In genomic region chr2:178195390-178196166, GRCh38 we compare ENCODE assay signal across 8 cellular contexts. TPM values are rescaled to one million over a fixed set of nuclear protein-coding genes. Genes with fewer than 3 reads are reported as not detected.
DNase-seq lines count a peak whose midpoint lies in the region; ATAC-seq and TF ChIP-seq lines count a peak whose summit lies in the region.

No MANE protein-coding gene starts in this region.

- H3K9me2 ChIP-seq in Loucy (replicated peaks; ENCODE audit: low read depth, low read length) = no peaks in the 10 kb centered on the region

- H3K4me1 ChIP-seq in CD4-positive, alpha-beta memory T cell (ENCODE audit: insufficient read depth, low read length) = peaks cover 12% of the 10 kb centered on the region
- peaks cover 4% of the 10 kb centered on the region for H3K4me1 ChIP-seq in Loucy (ENCODE audit: insufficient read depth, low read length, poor library complexity, severe bottlenecking)

- H3K36me3 Mint-ChIP-seq in CD4-positive, alpha-beta memory T cell = no peaks in the 10 kb centered on the region
- no peaks in the 10 kb centered on the region for H3K36me3 Mint-ChIP-seq in dendritic cell treated with granulocyte-macrophage colony-stimulating factor and Interleukin-4, amounts not matched to agents 40 ng/mL and 50 ng/mL, for 4 days (ENCODE audit: low read depth)
- no peaks in the 10 kb centered on the region for H3K36me3 Mint-ChIP-seq in nephron (ENCODE audit: low read depth)

- H3K9ac ChIP-seq in Loucy (ENCODE audit: low read depth, low read length, poor library complexity, severe bottlenecking) = no peak overlapping the region

- H3K27ac Mint-ChIP-seq in CD4-positive, alpha-beta memory T cell = peak overlapping the region in 1 of 7 donors; percentile 29
- no peak overlapping the region for H3K27ac Mint-ChIP-seq in dendritic cell treated with granulocyte-macrophage colony-stimulating factor and Interleukin-4, amounts not matched to agents 40 ng/mL and 50 ng/mL, for 4 days
- H3K27ac Mint-ChIP-seq in nephron = peak overlapping the region in 1 of 3 experiments; percentile 75

- DNase-seq in CD4-positive, alpha-beta memory T cell = no peak
- DNase-seq in germinal center (ENCODE audit: low spot score) (no peak), NCI-H146 treated with DMSO at 0.1 percent for 48 hours (lab: John Stamatoyannopoulos, UW; ENCODE audit: unreplicated experiment) (no peak), AML-193 (lab: John Stamatoyannopoulos, UW) (no peak)

- CTCF ChIA-PET in CD4-positive, alpha-beta memory T cell (lab: Charles Lee; ENCODE audit: partially characterized antibody) = interaction anchor here (1.2 kb wide), 1 partner anchor 83 kb away, joined by 5 read pairs; the partner anchor contains the start of gene RBM45

- no peaks in the 10 kb centered on the region for H3K9me3 Mint-ChIP-seq in CD4-positive, alpha-beta memory T cell
- H3K9me3 Mint-ChIP-seq in dendritic cell treated with granulocyte-macrophage colony-stimulating factor and Interleukin-4, amounts not matched to agents 40 ng/mL and 50 ng/mL, for 4 days = no peaks in the 10 kb centered on the region
- no peaks in the 10 kb centered on the region for H3K9me3 Mint-ChIP-seq in nephron

- intact Hi-C loops in CD4-positive, alpha-beta memory T cell (cut with micrococcal nuclease) = no loop called here
- intact Hi-C loops in dendritic cell treated with granulocyte-macrophage colony-stimulating factor and Interleukin-4, amounts not matched to agents 40 ng/mL and 50 ng/mL, for 4 days (cut with micrococcal nuclease) = no loop called here

- peak overlapping the region; percentile 43; the same call in 1 of the 2 replicates for H2AFZ ChIP-seq in Loucy (ENCODE audit: low read length)

- H3K4me3 Mint-ChIP-seq in CD4-positive, alpha-beta memory T cell = peak overlapping the region; percentile 66 to 89 (median 82)
- peak overlapping the region; percentile 78 for H3K4me3 Mint-ChIP-seq in dendritic cell treated with granulocyte-macrophage colony-stimulating factor and Interleukin-4, amounts not matched to agents 40 ng/mL and 50 ng/mL, for 4 days
- H3K4me3 Mint-ChIP-seq in nephron = peak overlapping the region; percentile 88 to 96 (median 91)

- H3K79me2 ChIP-seq in Loucy (ENCODE audit: insufficient read depth, low read length) = no peaks in the 10 kb centered on the region

- H4K20me1 ChIP-seq in Loucy (ENCODE audit: insufficient read depth, low read length, poor library complexity, severe bottlenecking) = no peaks in the 10 kb centered on the region

- peaks cover 9 to 25% (median 13%) of the 10 kb centered on the region in 4 donors for H3K4me1 Mint-ChIP-seq in CD4-positive, alpha-beta memory T cell
- H3K4me1 Mint-ChIP-seq in dendritic cell treated with granulocyte-macrophage colony-stimulating factor and Interleukin-4, amounts not matched to agents 40 ng/mL and 50 ng/mL, for 4 days (ENCODE audit: low read depth) = peaks cover 12% of the 10 kb centered on the region
- peaks cover 22% of the 10 kb centered on the region for H3K4me1 Mint-ChIP-seq in nephron

- POLR2A ChIA-PET in CD4-positive, alpha-beta memory T cell (lab: Charles Lee; ENCODE audit: partially characterized antibody) = no interaction called here

- H3K27me3 ChIP-seq in CD4-positive, alpha-beta memory T cell (ENCODE audit: insufficient read depth, low read length) = peaks cover 3% of the 10 kb centered on the region
- no peaks in the 10 kb centered on the region for H3K27me3 ChIP-seq in Loucy (ENCODE audit: insufficient read depth, low read length, poor library complexity, severe bottlenecking)

- no peaks in the 10 kb centered on the region for H3K9me3 ChIP-seq in CD4-positive, alpha-beta memory T cell (ENCODE audit: control insufficient read depth in 1 of 2, low read length in 2 of 2)
- H3K9me3 ChIP-seq in Loucy (ENCODE audit: insufficient read depth, low read depth, low read length) = no peaks in the 10 kb centered on the region

- H3K4me3 ChIP-seq in CD4-positive, alpha-beta memory T cell (ENCODE audit: low read length in 2 of 2) = peak overlapping the region; percentile 42 to 47
- H3K4me3 ChIP-seq in Loucy (ENCODE audit: low read length, poor library complexity, severe bottlenecking) = no peak overlapping the region

- H3F3A ChIP-seq in Loucy (ENCODE audit: low read depth) = no peaks in the 10 kb centered on the region

- no peaks in the 10 kb centered on the region for H3K36me3 ChIP-seq in CD4-positive, alpha-beta memory T cell (ENCODE audit: insufficient read depth, low read length)
- no peaks in the 10 kb centered on the region for H3K36me3 ChIP-seq in Loucy (ENCODE audit: insufficient read depth, low read length)

- no peak overlapping the region for H3K4me2 ChIP-seq in Loucy (ENCODE audit: low read depth, low read length, poor library complexity, severe bottlenecking)

- ATAC-seq in HG02852 (IDR thresholded peaks at IDR 0.05; ENCODE audit: unreplicated experiment) = no peak

- H3K27me3 Mint-ChIP-seq in CD4-positive, alpha-beta memory T cell = peaks cover 32 to 48% of the 10 kb centered on the region in 2 donors
- peaks cover 66% of the 10 kb centered on the region for H3K27me3 Mint-ChIP-seq in dendritic cell treated with granulocyte-macrophage colony-stimulating factor and Interleukin-4, amounts not matched to agents 40 ng/mL and 50 ng/mL, for 4 days
- H3K27me3 Mint-ChIP-seq in nephron (ENCODE audit: low read depth) = peaks cover 33% of the 10 kb centered on the region

- no peak overlapping the region for H3K27ac ChIP-seq in CD4-positive, alpha-beta memory T cell (ENCODE audit: low read depth, low read length)

- no peak for TF ChIP-seq CTCF in Loucy (conservative IDR thresholded peaks at IDR 0.05; ENCODE audit: low read length)
- no peak for TF ChIP-seq CTCF in nephron (IDR thresholded peaks at IDR 0.05; ENCODE audit: unreplicated experiment in 3 of 3)

RNA-seq across cellular contexts. Expression of gene OSBPL6, which starts 1.3 kb away (rescaled TPM):
- total RNA-seq in CD4-positive, alpha-beta memory T cell = under 1 TPM; 0.14 to 0.23 TPM
- polyA plus RNA-seq in CD4-positive, alpha-beta memory T cell = under 1 TPM; 0.44 to 0.49 TPM
